2 cellular contexts compared by ENCODE assay signal in the genomic region with DNA sequence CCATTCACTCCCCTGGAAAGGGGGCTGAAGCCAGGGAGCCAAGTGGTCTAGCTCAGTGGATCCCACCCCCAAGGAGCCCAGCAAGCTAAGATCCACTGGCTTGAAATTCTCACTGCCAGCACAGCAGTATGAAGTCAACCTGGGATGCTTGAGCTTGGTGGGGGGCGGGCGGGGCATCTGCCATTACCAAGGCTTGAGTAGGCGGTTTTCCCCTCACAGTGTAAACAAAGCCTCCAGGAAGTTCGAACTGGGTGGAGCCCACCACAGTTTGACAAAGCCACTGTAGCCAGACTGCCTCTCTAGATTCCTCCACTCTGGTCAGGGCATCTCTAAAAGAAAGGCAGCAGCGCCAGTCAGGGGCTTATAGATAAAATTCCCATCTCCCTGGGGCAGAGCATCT. TPM values are rescaled to one million over a fixed set of nuclear protein-coding genes. Genes with fewer than 3 reads are reported as not detected.
"Had no signal": no experiment of that assay in that cellular context is flagged by ENCODE, and none has a peak within 500 bp of the region (broad histone marks: within the 10 kb centered on the region; RNA-seq: fewer than 3 reads in every experiment).

No MANE protein-coding gene starts in this region.

RNA-seq across cellular contexts. Expression of a gene that starts 20.1 kb away (rescaled TPM):
- total RNA-seq: skeletal muscle tissue, thoracic aorta had no signal
